In genomic region chr5:57302643-57303042, GRCh38 we compare ENCODE assay signal across 14 cellular contexts.
A peak's percentile ranks its signal among the peaks of the same experiment; 100 is the strongest.
DNase-seq lines count a peak whose midpoint lies in the region; ATAC-seq and TF ChIP-seq lines count a peak whose summit lies in the region.
"Had no signal": no experiment of that assay in that cellular context is flagged by ENCODE, and none has a peak within 500 bp of the region (broad histone marks: within the 10 kb centered on the region; RNA-seq: fewer than 3 reads in every experiment).

No MANE protein-coding gene starts in this region.

- H3K27me3 Mint-ChIP-seq in activated T-cell treated with anti-CD3 and anti-CD28 coated beads, Interleukin-2, amount 50 U/mL, for 72 hours (ENCODE audit: low read depth) = no peaks in the 10 kb centered on the region

- H3K36me3 Mint-ChIP-seq in activated T-cell treated with anti-CD3 and anti-CD28 coated beads, Interleukin-2, amount 50 U/mL, for 72 hours (ENCODE audit: insufficient read depth in 2 of 2) = peaks cover 1 to 3% of the 10 kb centered on the region in 2 donors
- H3K36me3 Mint-ChIP-seq: activated naive CD8-positive, alpha-beta T cell treated with anti-CD3 and anti-CD28 coated beads, Interleukin-2, amount 10 ng/mL, durations not matched to agents 7 days and 5 days had no signal

- H3K27ac ChIP-seq in WERI-Rb-1 (no peak overlapping the region), breast epithelium (no peak overlapping the region)
- H3K27ac ChIP-seq: esophagus squamous epithelium, neutrophil, skin epidermis had no signal

- peaks cover 3% of the 10 kb centered on the region in 2 donors for H3K9me3 Mint-ChIP-seq in activated T-cell treated with anti-CD3 and anti-CD28 coated beads, Interleukin-2, amount 50 U/mL, for 72 hours

- no peak overlapping the region for H3K4me3 ChIP-seq in WERI-Rb-1 (ENCODE audit: low read depth, low read length)
- no peak overlapping the region for H3K4me3 ChIP-seq in breast epithelium
- H3K4me3 ChIP-seq: esophagus squamous epithelium, skin epidermis had no signal

- no peak overlapping the region for H3K27ac Mint-ChIP-seq in activated T-cell treated with anti-CD3 and anti-CD28 coated beads, Interleukin-2, amount 50 U/mL, for 72 hours
- H3K27ac Mint-ChIP-seq: activated naive CD8-positive, alpha-beta T cell treated with anti-CD3 and anti-CD28 coated beads, Interleukin-2, amount 10 ng/mL, durations not matched to agents 7 days and 5 days had no signal

- no peak overlapping the region for H3K4me3 Mint-ChIP-seq in activated T-cell treated with anti-CD3 and anti-CD28 coated beads, Interleukin-2, amount 50 U/mL, for 72 hours
- H3K4me3 Mint-ChIP-seq: activated naive CD8-positive, alpha-beta T cell treated with anti-CD3 and anti-CD28 coated beads, Interleukin-2, amount 10 ng/mL, durations not matched to agents 7 days and 5 days had no signal

- no peaks in the 10 kb centered on the region for H3K4me1 ChIP-seq in breast epithelium

- H3K4me1 Mint-ChIP-seq in activated T-cell treated with anti-CD3 and anti-CD28 coated beads, Interleukin-2, amount 50 U/mL, for 72 hours (ENCODE audit: low read depth) = peaks cover 45% of the 10 kb centered on the region

- ATAC-seq in activated T-cell treated with anti-CD3 and anti-CD28 coated beads, Interleukin-2, amount 50 U/mL, for 72 hours (replicated peaks in 1 of 2) = peak; percentile 66 to 71
- no peak for ATAC-seq in HG03159 (IDR thresholded peaks at IDR 0.05; ENCODE audit: unreplicated experiment)

- H3K36me3 ChIP-seq in WERI-Rb-1 (no peaks in the 10 kb centered on the region), breast epithelium (no peaks in the 10 kb centered on the region)
- H3K36me3 ChIP-seq: esophagus squamous epithelium, neutrophil had no signal

- no peak for TF ChIP-seq CTCF in WERI-Rb-1 (IDR thresholded peaks at IDR 0.05; ENCODE audit: low read depth, low read length)
- no peak for TF ChIP-seq CTCF in breast epithelium (IDR thresholded peaks at IDR 0.05)

- peak; percentile 55 for DNase-seq in EH (ENCODE audit: low read depth)
- peak; percentile 19 for DNase-seq in H4 (ENCODE audit: low spot score)
- DNase-seq in activated T-cell treated with anti-CD3 and anti-CD28 coated beads, Interleukin-2, amount 50 U/mL, for 72 hours = peak; percentile 5 to 10
- peak; percentile 62 for DNase-seq in iris pigment epithelial cell (ENCODE audit: low read depth)
- DNase-seq in activated gamma-delta T cell (lab: John Stamatoyannopoulos, UW) = no peak
- DNase-seq in WERI-Rb-1 = no peak
- DNase-seq in breast epithelium (ENCODE audit: low spot score in 2 of 2) = no peak
- DNase-seq: activated naive CD8-positive, alpha-beta T cell treated with anti-CD3 and anti-CD28 coated beads, Interleukin-2, amount 10 ng/mL, durations not matched to agents 7 days and 5 days; COR-L47; esophagus squamous epithelium; NCI-H1105 had no signal

- intact Hi-C loops in breast epithelium (cut with DNase I; ENCODE audit: low total_unique reads) = no loop called here

- H3K27me3 ChIP-seq in WERI-Rb-1 (ENCODE audit: insufficient read depth, low read depth, severe bottlenecking) = no peaks in the 10 kb centered on the region
- no peaks in the 10 kb centered on the region for H3K27me3 ChIP-seq in breast epithelium
- H3K27me3 ChIP-seq: esophagus squamous epithelium had no signal

- no peak for TF ChIP-seq POLR2A in breast epithelium (IDR thresholded peaks at IDR 0.05)

- no peaks in the 10 kb centered on the region for H3K9me3 ChIP-seq in WERI-Rb-1 (ENCODE audit: severe bottlenecking)
- peaks cover 0 to 9% of the 10 kb centered on the region in 2 donors for H3K9me3 ChIP-seq in breast epithelium
- H3K9me3 ChIP-seq: esophagus squamous epithelium, neutrophil had no signal

Comparison
In these comparisons a context has a peak if more than half of its experiments do, and no peak if none do; other contexts are left out.
1. DNase-seq: peak in EH (single experiment), H4 (single experiment), activated T-cell treated with anti-CD3 and anti-CD28 coated beads, Interleukin-2, amount 50 U/mL, for 72 hours (2 of 2) and iris pigment epithelial cell (single experiment); none in activated gamma-delta T cell (single experiment), WERI-Rb-1 (single experiment) and breast epithelium (0 of 2).